ENCODE assay signal across 8 cellular contexts in genomic region chr17:74776044-74776962, GRCh38. TPM values are rescaled to one million over a fixed set of nuclear protein-coding genes. Genes with fewer than 3 reads are reported as not detected.
DNase-seq lines count a peak whose midpoint lies in the region; ATAC-seq and TF ChIP-seq lines count a peak whose summit lies in the region.

Gene NAT9 (minus strand): TSS chr17:74776345. CDS start chr17:74775698, 647 bp downstream.

- peaks cover 21% of the 10 kb centered on the region for H3K36me3 ChIP-seq in BE2C

- DNase-seq in BE2C (peak; percentile 100), GM19240 (ENCODE audit: insufficient read length, low spot score) (peak; percentile 98), NCI-H526 treated with DMSO at 0.1 percent for 48 hours (lab: John Stamatoyannopoulos, UW) (peak; percentile 90), cortex of kidney (lab: John Stamatoyannopoulos, UW) (peak; percentile 92), left kidney (ENCODE audit: low read depth, low spot score) (peak; percentile 99)
- DNase-seq in activated CD4-positive, alpha-beta T cell treated with anti-CD3 and anti-CD28 coated beads, Interleukin-2, amount 10 ng/mL, durations not matched to agents 24 days and 14 days = peak; percentile 100
- peak; percentile 98 for DNase-seq in stimulated activated CD4-positive, alpha-beta T cell treated with anti-CD3 and anti-CD28 coated beads, Interleukin-1b, Interleukin-23, amount 100 ng/mL, for 48 hours

- peak within 1 kb of the TSS; percentile 91 for H3K27ac Mint-ChIP-seq in activated CD4-positive, alpha-beta T cell treated with anti-CD3 and anti-CD28 coated beads, Interleukin-2, amount 10 ng/mL, durations not matched to agents 24 days and 14 days

- peaks cover 34% of the 10 kb centered on the region for H3K36me3 Mint-ChIP-seq in activated CD4-positive, alpha-beta T cell treated with anti-CD3 and anti-CD28 coated beads, Interleukin-2, amount 10 ng/mL, durations not matched to agents 24 days and 14 days (ENCODE audit: low read depth)

- no peaks in the 10 kb centered on the region for H3K27me3 ChIP-seq in BE2C

- no peak for TF ChIP-seq CTCF in BE2C (IDR thresholded peaks at IDR 0.05; ENCODE audit: low read depth, low read length)

- H3K4me1 Mint-ChIP-seq in activated CD4-positive, alpha-beta T cell treated with anti-CD3 and anti-CD28 coated beads, Interleukin-2, amount 10 ng/mL, durations not matched to agents 24 days and 14 days = peaks cover 47% of the 10 kb centered on the region

- H3K9me3 Mint-ChIP-seq in activated CD4-positive, alpha-beta T cell treated with anti-CD3 and anti-CD28 coated beads, Interleukin-2, amount 10 ng/mL, durations not matched to agents 24 days and 14 days = no peaks in the 10 kb centered on the region

- no peaks in the 10 kb centered on the region for H3K4me1 ChIP-seq in BE2C

- H3K27me3 Mint-ChIP-seq in activated CD4-positive, alpha-beta T cell treated with anti-CD3 and anti-CD28 coated beads, Interleukin-2, amount 10 ng/mL, durations not matched to agents 24 days and 14 days = no peaks in the 10 kb centered on the region

- peak within 1 kb of the TSS; percentile 67 for H3K4me3 ChIP-seq in BE2C (ENCODE audit: low read depth, low read length)

- H3K4me3 Mint-ChIP-seq in activated CD4-positive, alpha-beta T cell treated with anti-CD3 and anti-CD28 coated beads, Interleukin-2, amount 10 ng/mL, durations not matched to agents 24 days and 14 days = peak within 1 kb of the TSS; percentile 100

- intact Hi-C loops in activated CD4-positive, alpha-beta T cell treated with anti-CD3 and anti-CD28 coated beads, Interleukin-2, amount 10 ng/mL, durations not matched to agents 24 days and 14 days (cut with micrococcal nuclease) = loop anchor here (1.0 to 5.0 kb wide), 2 partner anchors 28 to 96 kb away; partner anchors contain the start of genes FDXR and NHERF1

- no peaks in the 10 kb centered on the region for H3K9me3 ChIP-seq in BE2C

- ATAC-seq in HG03469 (IDR thresholded peaks at IDR 0.05; ENCODE audit: unreplicated experiment) = peak; percentile 53

RNA-seq across cellular contexts. Expression of gene NAT9, which starts in this region (rescaled TPM):
- polyA plus RNA-seq in BE2C (2012; ENCODE audit: insufficient read depth, insufficient read length, low read depth) = 191 TPM
- total RNA-seq in activated CD4-positive, alpha-beta T cell treated with anti-CD3 and anti-CD28 coated beads, Interleukin-2, amount 10 ng/mL, durations not matched to agents 24 days and 14 days = 62.7 and 67.6 TPM in 2 replicates

Comparison
In these comparisons a context has a peak if more than half of its experiments do, and no peak if none do; other contexts are left out.
1. Peak in every context shown above with its lines: DNase-seq, ATAC-seq and H3K4me3 ChIP-seq.